In the genomic region with DNA sequence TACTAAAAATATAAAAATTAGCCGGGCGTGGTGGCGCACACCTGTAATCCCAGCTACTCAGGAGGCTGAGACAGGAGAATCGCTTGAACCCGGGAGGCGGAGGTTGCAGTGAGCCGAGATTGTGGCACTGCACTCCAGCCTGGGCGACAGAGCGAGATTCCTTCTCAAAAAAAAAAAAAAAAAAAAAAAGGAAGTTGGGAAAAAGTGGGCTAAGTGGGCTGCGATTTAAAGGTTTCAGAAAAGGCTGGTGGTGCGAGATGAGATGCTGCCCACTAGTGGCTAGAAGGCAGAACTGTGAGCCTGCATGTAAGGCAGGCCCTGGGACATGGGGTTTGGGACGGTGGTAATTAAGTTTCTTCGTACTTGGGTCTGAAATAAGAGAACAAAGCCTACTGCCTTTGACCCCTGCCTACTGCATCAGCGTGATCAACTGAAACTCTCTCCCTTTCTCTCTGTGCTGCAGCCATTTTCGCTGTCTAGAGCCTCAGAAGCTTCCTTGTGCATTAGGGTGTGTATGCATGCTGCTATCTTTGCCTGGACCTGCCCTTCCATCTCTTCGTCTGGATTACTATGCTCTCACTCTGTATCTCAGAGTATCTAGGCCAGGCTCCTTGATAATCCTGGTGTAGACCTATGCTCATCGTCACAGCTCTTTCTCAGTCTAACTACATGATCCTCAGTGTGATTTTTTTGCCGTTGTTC, we compare ENCODE assay signal across 8 cellular contexts. TPM values are rescaled to one million over a fixed set of nuclear protein-coding genes. Genes with fewer than 3 reads are reported as not detected.
DNase-seq lines count a peak whose midpoint lies in the region; ATAC-seq and TF ChIP-seq lines count a peak whose summit lies in the region.

No MANE protein-coding gene starts in this region.

- peak; percentile 86 for TF ChIP-seq CTCF in progenitor cell of endocrine pancreas (IDR thresholded peaks at IDR 0.05; ENCODE audit: unreplicated experiment)

- H3K27ac Mint-ChIP-seq in activated naive CD4-positive, alpha-beta T cell treated with anti-CD3 and anti-CD28 coated beads, Interleukin-2, amount 50 U/mL, for 72 hours, result no peak overlapping the region
- no peak overlapping the region for H3K27ac Mint-ChIP-seq in progenitor cell of endocrine pancreas

- peaks cover 30% of the 10 kb centered on the region for H3K4me1 Mint-ChIP-seq in progenitor cell of endocrine pancreas (ENCODE audit: low read depth)

- peak; percentile 65 for ATAC-seq in SK-N-SH treated with all-trans-retinoic acid at 6 μM for 48 hours
- ATAC-seq in activated naive CD4-positive, alpha-beta T cell treated with anti-CD3 and anti-CD28 coated beads, Interleukin-2, amount 50 U/mL, for 72 hours, result peak; percentile 71 to 73
- no peak for ATAC-seq in HG03139 (IDR thresholded peaks at IDR 0.05; ENCODE audit: unreplicated experiment)
- ATAC-seq in GM18861 (IDR thresholded peaks at IDR 0.05; ENCODE audit: unreplicated experiment), result no peak

- DNase-seq in ELR (ENCODE audit: low read depth) (peak; percentile 67), LoVo (ENCODE audit: low spot score) (peak; percentile 54), head of caudate nucleus (peak in 41 of 42 donors; percentile 46 to 89 (median 73)), progenitor cell of endocrine pancreas (ENCODE audit: low spot score, unreplicated experiment) (peak; percentile 30)
- DNase-seq in activated naive CD4-positive, alpha-beta T cell treated with anti-CD3 and anti-CD28 coated beads, Interleukin-2, amount 50 U/mL, for 72 hours (ENCODE audit: low spot score in 2 of 2), result peak in 1 of 2 donors; percentile 59

- intact Hi-C loops in head of caudate nucleus (cut with DNase I), result loop anchor here (2.0 kb wide), 1 partner anchor 66 kb away; no protein-coding TSS in a partner anchor

- H3K36me3 Mint-ChIP-seq in activated naive CD4-positive, alpha-beta T cell treated with anti-CD3 and anti-CD28 coated beads, Interleukin-2, amount 50 U/mL, for 72 hours, result no peaks in the 10 kb centered on the region
- no peaks in the 10 kb centered on the region for H3K36me3 Mint-ChIP-seq in progenitor cell of endocrine pancreas (ENCODE audit: insufficient read depth)

- H3K27me3 Mint-ChIP-seq in progenitor cell of endocrine pancreas, result peaks cover 11% of the 10 kb centered on the region

- no peaks in the 10 kb centered on the region for H3K9me3 Mint-ChIP-seq in activated naive CD4-positive, alpha-beta T cell treated with anti-CD3 and anti-CD28 coated beads, Interleukin-2, amount 50 U/mL, for 72 hours
- H3K9me3 Mint-ChIP-seq in progenitor cell of endocrine pancreas (ENCODE audit: low read depth), result no peaks in the 10 kb centered on the region

- H3K4me3 Mint-ChIP-seq in progenitor cell of endocrine pancreas (ENCODE audit: low read depth), result no peak overlapping the region

TF ChIP-seq in SK-N-SH treated with all-trans-retinoic acid at 6 μM for 48 hours, 23 proteins besides CTCF, POLR2A, EP300 and RAD21:
- TF ChIP-seq, protein P1, sequence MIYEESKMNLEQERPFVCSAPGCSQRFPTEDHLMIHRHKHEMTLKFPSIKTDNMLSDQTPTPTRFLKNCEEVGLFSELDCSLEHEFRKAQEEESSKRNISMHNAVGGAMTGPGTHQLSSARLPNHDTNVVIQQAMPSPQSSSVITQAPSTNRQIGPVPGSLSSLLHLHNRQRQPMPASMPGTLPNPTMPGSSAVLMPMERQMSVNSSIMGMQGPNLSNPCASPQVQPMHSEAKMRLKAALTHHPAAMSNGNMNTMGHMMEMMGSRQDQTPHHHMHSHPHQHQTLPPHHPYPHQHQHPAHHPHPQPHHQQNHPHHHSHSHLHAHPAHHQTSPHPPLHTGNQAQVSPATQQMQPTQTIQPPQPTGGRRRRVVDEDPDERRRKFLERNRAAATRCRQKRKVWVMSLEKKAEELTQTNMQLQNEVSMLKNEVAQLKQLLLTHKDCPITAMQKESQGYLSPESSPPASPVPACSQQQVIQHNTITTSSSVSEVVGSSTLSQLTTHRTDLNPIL (CRISPR knock-in tag; IDR thresholded peaks at IDR 0.05; ENCODE audit: low read depth), result no peak
- TF ChIP-seq, protein P2, sequence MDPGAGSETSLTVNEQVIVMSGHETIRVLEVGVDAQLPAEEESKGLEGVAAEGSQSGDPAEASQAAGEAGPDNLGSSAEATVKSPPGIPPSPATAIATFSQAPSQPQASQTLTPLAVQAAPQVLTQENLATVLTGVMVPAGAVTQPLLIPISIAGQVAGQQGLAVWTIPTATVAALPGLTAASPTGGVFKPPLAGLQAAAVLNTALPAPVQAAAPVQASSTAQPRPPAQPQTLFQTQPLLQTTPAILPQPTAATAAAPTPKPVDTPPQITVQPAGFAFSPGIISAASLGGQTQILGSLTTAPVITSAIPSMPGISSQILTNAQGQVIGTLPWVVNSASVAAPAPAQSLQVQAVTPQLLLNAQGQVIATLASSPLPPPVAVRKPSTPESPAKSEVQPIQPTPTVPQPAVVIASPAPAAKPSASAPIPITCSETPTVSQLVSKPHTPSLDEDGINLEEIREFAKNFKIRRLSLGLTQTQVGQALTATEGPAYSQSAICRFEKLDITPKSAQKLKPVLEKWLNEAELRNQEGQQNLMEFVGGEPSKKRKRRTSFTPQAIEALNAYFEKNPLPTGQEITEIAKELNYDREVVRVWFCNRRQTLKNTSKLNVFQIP (CRISPR knock-in tag; IDR thresholded peaks at IDR 0.05; ENCODE audit: borderline replicate concordance, low read depth), result no peak
- TF ChIP-seq ESRRG (CRISPR knock-in tag; IDR thresholded peaks at IDR 0.05) (no peak), ZNF565 (CRISPR knock-in tag; conservative IDR thresholded peaks at IDR 0.05; ENCODE audit: low read depth) (no peak), ISL1 (CRISPR knock-in tag; IDR thresholded peaks at IDR 0.05) (no peak), TSHZ2 (CRISPR knock-in tag; IDR thresholded peaks at IDR 0.05) (no peak), TOX (CRISPR knock-in tag; IDR thresholded peaks at IDR 0.05; ENCODE audit: borderline replicate concordance) (no peak), ZNF8 (CRISPR knock-in tag; IDR thresholded peaks at IDR 0.05) (no peak), PPARA (CRISPR knock-in tag; IDR thresholded peaks at IDR 0.05; ENCODE audit: borderline replicate concordance) (no peak), SNAI2 (CRISPR knock-in tag; IDR thresholded peaks at IDR 0.05) (no peak), OSR1 (CRISPR knock-in tag; IDR thresholded peaks at IDR 0.05) (no peak), CSDC2 (CRISPR knock-in tag; IDR thresholded peaks at IDR 0.05) (no peak), ZC3H10 (CRISPR knock-in tag; IDR thresholded peaks at IDR 0.05) (no peak), ZFP3 (CRISPR knock-in tag; IDR thresholded peaks at IDR 0.05) (no peak), PATZ1 (CRISPR knock-in tag; IDR thresholded peaks at IDR 0.05; ENCODE audit: borderline replicate concordance) (no peak), ARNTL (CRISPR knock-in tag; IDR thresholded peaks at IDR 0.05; ENCODE audit: borderline replicate concordance, low read depth) (no peak), ZNF70 (CRISPR knock-in tag; IDR thresholded peaks at IDR 0.05) (no peak)

RNA-seq across cellular contexts. Expression of gene FMOD, which starts 12.4 kb away (rescaled TPM):
- total RNA-seq in activated naive CD4-positive, alpha-beta T cell treated with anti-CD3 and anti-CD28 coated beads, Interleukin-2, amount 50 U/mL, for 72 hours, result 1 to 10 TPM in 1 of 2 donors, under 1 TPM in 1; 0.68 to 1.4 TPM
- total RNA-seq in progenitor cell of endocrine pancreas, result 2.5 and 3.1 TPM in 2 replicates

RNA-seq across cellular contexts. Expression of gene BTG2, which starts 33.2 kb away (rescaled TPM):
- 100 to 1,000 TPM in 1 of 2 donors, 10 to 100 TPM in 1; 87.2 to 185 TPM for total RNA-seq in activated naive CD4-positive, alpha-beta T cell treated with anti-CD3 and anti-CD28 coated beads, Interleukin-2, amount 50 U/mL, for 72 hours
- 103 and 110 TPM in 2 replicates for total RNA-seq in progenitor cell of endocrine pancreas

Comparison
In these comparisons a context has a peak if more than half of its experiments do, and no peak if none do; other contexts are left out.
1. ATAC-seq: peak in SK-N-SH treated with all-trans-retinoic acid at 6 μM for 48 hours (single experiment) and activated naive CD4-positive, alpha-beta T cell treated with anti-CD3 and anti-CD28 coated beads, Interleukin-2, amount 50 U/mL, for 72 hours (2 of 2); none in HG03139 (single experiment) and GM18861 (single experiment).